ENCODE assay signal across 28 cellular contexts in the genomic region with DNA sequence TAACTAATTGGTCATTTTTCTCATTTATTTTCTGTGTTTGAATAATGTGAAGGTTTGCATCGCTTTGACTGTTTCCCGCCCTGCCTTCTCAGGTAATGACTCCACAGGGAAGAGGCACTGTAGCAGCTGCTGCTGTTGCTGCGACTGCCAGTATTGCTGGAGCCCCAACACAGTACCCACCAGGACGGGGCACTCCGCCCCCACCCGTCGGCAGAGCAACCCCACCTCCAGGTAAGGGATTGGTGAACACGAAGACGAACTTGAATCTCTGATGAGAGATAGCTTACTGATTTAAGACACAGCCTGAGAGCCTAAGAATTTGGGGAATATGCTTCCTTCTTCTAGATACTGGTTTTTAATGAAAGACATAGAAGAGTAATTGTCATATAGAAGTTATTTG.
"Had no signal": no experiment of that assay in that cellular context is flagged by ENCODE, and none has a peak within 500 bp of the region (broad histone marks: within the 10 kb centered on the region; RNA-seq: fewer than 3 reads in every experiment).

No MANE protein-coding gene starts in this region.

- H3K9me3 ChIP-seq: right lobe of liver, testis had no signal

- ATAC-seq: naive thymus-derived CD8-positive, alpha-beta T cell; natural killer cell treated with Interleukin-12 subunit alpha and Interleukin-12 subunit beta and Interleukin-15 and Interleukin-18, amount 100 ng/mL, for 72 hours; psoas muscle; right lobe of liver; stimulated activated effector memory CD8-positive, alpha-beta T cell treated with anti-CD3 and anti-CD28 coated beads, Interleukin-12 subunit alpha, Interleukin-12 subunit beta, amount 100 ng/mL, for 72 hours; stimulated activated naive B cell treated with anti-CD40 and anti-IgM and Interleukin-4, amounts not matched to agents 10 μg/mL and 1 μg/mL and 100 μg/mL, for 72 hours had no signal

- H2AFZ ChIP-seq: neural progenitor cell, parathyroid adenoma had no signal

- H3K4me1 Mint-ChIP-seq: naive thymus-derived CD8-positive, alpha-beta T cell; neural progenitor cell; stimulated activated effector memory CD8-positive, alpha-beta T cell treated with anti-CD3 and anti-CD28 coated beads, Interleukin-12 subunit alpha, Interleukin-12 subunit beta, amount 100 ng/mL, for 72 hours had no signal

- DNase-seq: naive thymus-derived CD8-positive, alpha-beta T cell; occipital lobe; ovary; posterior cingulate gyrus; psoas muscle; right cardiac atrium; right lobe of liver; sigmoid colon; small intestine; stimulated activated CD4-positive, alpha-beta T cell treated with anti-CD3 and anti-CD28 coated beads, Interleukin-15, amount 100 ng/mL, for 24 hours; stimulated activated CD4-positive, alpha-beta T cell treated with anti-CD3 and anti-CD28 coated beads, Interleukin-2, amount 100 ng/mL, for 24 hours; stimulated activated CD4-positive, alpha-beta T cell treated with anti-CD3 and anti-CD28 coated beads, Interleukin-2, amount 100 ng/mL, for 48 hours; stimulated activated CD4-positive, alpha-beta T cell treated with anti-CD3 and anti-CD28 coated beads, Interleukin-4, amount 100 ng/mL, for 24 hours; stimulated activated naive B cell treated with anti-CD40 and anti-IgM and Interleukin-4, amounts not matched to agents 10 μg/mL and 1 μg/mL and 100 μg/mL, for 72 hours; stimulated activated naive CD4-positive, alpha-beta T cell treated with Interleukin-2 at 50 U/mL for 16 hours; stomach; testis; trophoblast cell had no signal

- H3K9ac ChIP-seq: neural progenitor cell, parathyroid adenoma had no signal

- H3K36me3 ChIP-seq: ovary had no signal

- H3K4me1 ChIP-seq: neural progenitor cell, parathyroid adenoma, psoas muscle, right lobe of liver, sigmoid colon, stomach, suprapubic skin, testis, tibial nerve, upper lobe of left lung, vagina had no signal

- H3K4me3 ChIP-seq: neural progenitor cell, ovary, psoas muscle, right lobe of liver, sigmoid colon, stomach, suprapubic skin, testis, tibial nerve, upper lobe of left lung, vagina had no signal

- H3K27ac Mint-ChIP-seq: naive thymus-derived CD8-positive, alpha-beta T cell; natural killer cell treated with Interleukin-12 subunit alpha and Interleukin-12 subunit beta and Interleukin-15 and Interleukin-18, amount 100 ng/mL, for 72 hours; neural progenitor cell; progenitor cell of endocrine pancreas; stimulated activated effector memory CD8-positive, alpha-beta T cell treated with anti-CD3 and anti-CD28 coated beads, Interleukin-12 subunit alpha, Interleukin-12 subunit beta, amount 100 ng/mL, for 72 hours; stimulated activated naive B cell treated with anti-CD40 and anti-IgM and Interleukin-4, amounts not matched to agents 10 μg/mL and 1 μg/mL and 100 μg/mL, for 72 hours; stimulated activated naive CD8-positive, alpha-beta T cell treated with anti-CD3 and anti-CD28 coated beads, Interleukin-15, Interleukin-2, amounts not matched to agents 100 ng/mL and 50 ng/mL, for 24 hours had no signal

- H3K4me2 ChIP-seq: neural progenitor cell had no signal

- H3K27me3 Mint-ChIP-seq: naive thymus-derived CD8-positive, alpha-beta T cell; natural killer cell treated with Interleukin-12 subunit alpha and Interleukin-12 subunit beta and Interleukin-15 and Interleukin-18, amount 100 ng/mL, for 72 hours; progenitor cell of endocrine pancreas; stimulated activated naive B cell treated with anti-CD40 and anti-IgM and Interleukin-4, amounts not matched to agents 10 μg/mL and 1 μg/mL and 100 μg/mL, for 72 hours; stimulated activated naive CD8-positive, alpha-beta T cell treated with anti-CD3 and anti-CD28 coated beads, Interleukin-15, Interleukin-2, amounts not matched to agents 100 ng/mL and 50 ng/mL, for 24 hours had no signal

- H3K4me3 Mint-ChIP-seq: naive thymus-derived CD8-positive, alpha-beta T cell; natural killer cell treated with Interleukin-12 subunit alpha and Interleukin-12 subunit beta and Interleukin-15 and Interleukin-18, amount 100 ng/mL, for 72 hours; neural progenitor cell; stimulated activated effector memory CD8-positive, alpha-beta T cell treated with anti-CD3 and anti-CD28 coated beads, Interleukin-12 subunit alpha, Interleukin-12 subunit beta, amount 100 ng/mL, for 72 hours; stimulated activated naive B cell treated with anti-CD40 and anti-IgM and Interleukin-4, amounts not matched to agents 10 μg/mL and 1 μg/mL and 100 μg/mL, for 72 hours; stimulated activated naive CD8-positive, alpha-beta T cell treated with anti-CD3 and anti-CD28 coated beads, Interleukin-15, Interleukin-2, amounts not matched to agents 100 ng/mL and 50 ng/mL, for 24 hours had no signal

- H3K27ac ChIP-seq: neural progenitor cell, ovary, parathyroid adenoma, psoas muscle, right lobe of liver, sigmoid colon, stomach, suprapubic skin, testis, tibial nerve, upper lobe of left lung, vagina had no signal

- H3K27me3 ChIP-seq: neural progenitor cell, ovary, right lobe of liver, sigmoid colon, stomach, suprapubic skin, testis, tibial nerve, upper lobe of left lung, vagina had no signal
